ENCODE assay signal across 13 cellular contexts in the genomic region with DNA sequence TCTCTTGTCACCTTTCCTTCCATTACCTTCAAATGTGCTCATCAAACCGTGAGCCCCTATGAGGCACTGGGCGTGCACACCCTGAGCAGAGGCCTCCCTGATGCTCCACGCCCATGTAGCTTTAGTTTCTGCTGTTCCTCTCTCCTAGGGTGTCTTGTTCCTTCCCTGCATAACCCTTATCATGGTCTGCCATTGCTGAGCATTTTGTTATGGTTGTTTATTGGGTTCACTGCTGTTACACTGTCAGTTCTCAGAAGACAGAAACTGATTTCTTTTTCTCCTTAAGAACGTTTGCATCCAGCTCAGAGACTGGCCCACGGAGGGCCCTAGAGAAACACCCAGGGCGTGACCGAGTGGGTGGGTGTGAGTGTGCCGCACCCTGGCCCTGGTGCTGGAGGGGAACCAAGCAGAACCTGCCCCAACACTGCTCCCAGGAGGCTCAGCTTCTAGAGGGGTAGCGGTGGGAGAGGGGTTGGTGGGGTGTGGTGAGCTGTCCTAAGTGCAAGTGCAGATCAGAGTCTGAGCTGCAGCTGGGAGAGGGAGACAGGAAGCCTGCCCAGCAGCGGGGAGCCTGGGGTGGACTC.
"Had no signal": no experiment of that assay in that cellular context is flagged by ENCODE, and none has a peak within 500 bp of the region (broad histone marks: within the 10 kb centered on the region; RNA-seq: fewer than 3 reads in every experiment).

No MANE protein-coding gene starts in this region.

- H3K36me3 ChIP-seq: right atrium auricular region, upper lobe of right lung had no signal

- H2AFZ ChIP-seq: hepatocyte had no signal

- H3K4me1 ChIP-seq: right atrium auricular region, upper lobe of right lung had no signal

- H3K27me3 ChIP-seq: hepatocyte, right atrium auricular region had no signal

- H3K4me2 ChIP-seq: hepatocyte had no signal

- DNase-seq: activated CD4-positive, alpha-beta memory T cell treated with anti-CD3 and anti-CD28 coated beads for 36 hours; activated CD4-positive, CD25-positive, alpha-beta regulatory T cell treated with anti-CD3 and anti-CD28 coated beads, Interleukin-2, amount 50 U/mL, for 72 hours; activated T-cell treated with anti-CD3 and anti-CD28 coated beads, Interleukin-2, amount 50 U/mL, for 4 hours; caudate nucleus; effector CD8-positive, alpha-beta T cell; naive thymus-derived CD4-positive, alpha-beta T cell; stimulated activated CD4-positive, alpha-beta T cell treated with anti-CD3 and anti-CD28 coated beads, Interleukin-12 subunit alpha, Interleukin-12 subunit beta, amount 100 ng/mL, for 4 hours; stimulated activated naive CD8-positive, alpha-beta T cell treated with anti-CD3 and anti-CD28 coated beads, Interleukin-15, Interleukin-2, amounts not matched to agents 100 U/mL and 50 U/mL, for 24 hours; T-helper 2 cell; upper lobe of right lung had no signal

- H3K4me3 ChIP-seq: coronary artery, hepatocyte, right atrium auricular region, upper lobe of right lung had no signal

- H3K9me3 ChIP-seq: right atrium auricular region, upper lobe of right lung had no signal

- H3K27ac ChIP-seq: coronary artery, hepatocyte, right atrium auricular region, upper lobe of right lung had no signal

- H3K79me2 ChIP-seq: hepatocyte had no signal

- ATAC-seq: activated T-cell treated with anti-CD3 and anti-CD28 coated beads, Interleukin-2, amount 50 U/mL, for 4 hours; naive thymus-derived CD4-positive, alpha-beta T cell; stimulated activated naive CD8-positive, alpha-beta T cell treated with anti-CD3 and anti-CD28 coated beads, Interleukin-15, Interleukin-2, amounts not matched to agents 100 U/mL and 50 U/mL, for 24 hours; upper lobe of right lung had no signal
